In the genomic region with DNA sequence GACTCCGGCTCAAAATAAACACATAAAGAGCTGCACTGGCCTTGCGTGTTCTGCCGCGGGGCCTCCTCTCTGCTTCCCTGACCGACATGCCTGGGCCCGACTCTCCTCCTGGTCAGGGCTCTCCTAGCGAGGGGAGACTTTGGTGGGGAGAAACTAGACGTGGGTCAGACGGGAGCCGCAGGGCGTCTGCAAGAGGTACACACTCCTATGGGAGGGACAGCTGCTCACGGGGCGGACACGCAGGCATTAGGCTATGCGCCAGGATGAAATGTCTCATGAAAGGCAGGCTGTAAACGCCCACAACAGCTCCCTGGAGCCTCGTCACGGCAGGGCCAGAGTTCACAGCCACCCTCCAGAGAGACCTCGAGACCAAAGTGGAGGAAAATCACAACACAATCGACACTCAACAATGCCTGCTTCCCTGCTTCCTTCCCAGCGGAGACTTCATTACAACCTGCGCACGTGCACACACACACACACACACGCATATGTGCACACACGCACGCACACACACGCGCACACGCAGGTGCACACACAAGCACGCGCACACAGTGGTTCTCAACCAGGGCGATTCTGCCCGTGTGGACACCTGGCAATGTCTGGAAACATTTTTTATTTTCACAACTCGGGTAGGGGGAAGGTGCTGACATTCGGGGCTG, we compare ENCODE assay signal across 30 cellular contexts. TPM values are rescaled to one million over a fixed set of nuclear protein-coding genes. Genes with fewer than 3 reads are reported as not detected.
DNase-seq lines count a peak whose midpoint lies in the region; ATAC-seq, FAIRE-seq and TF ChIP-seq lines count a peak whose summit lies in the region.
"Had no signal": no experiment of that assay in that cellular context is flagged by ENCODE, and none has a peak within 500 bp of the region (broad histone marks: within the 10 kb centered on the region; RNA-seq: fewer than 3 reads in every experiment).

No MANE protein-coding gene starts in this region.

- no peaks in the 10 kb centered on the region for H3K79me1 ChIP-seq in H1 (ENCODE audit: low read depth, low read length)
- H3K79me1 ChIP-seq in neuronal stem cell (ENCODE audit: low read depth, low read length) = peaks cover 14% of the 10 kb centered on the region

- H3K18ac ChIP-seq in H1 (ENCODE audit: extremely low read depth, low read length) (no peak overlapping the region), neuronal stem cell (ENCODE audit: low read length) (no peak overlapping the region)

- H3K36me3 ChIP-seq in H1 (ENCODE audit: control insufficient read depth in 2 of 4, insufficient read depth in 4 of 4, low read length in 3 of 4) (peaks cover 3 to 30% (median 8%) of the 10 kb centered on the region in 4 experiments; a peak in 6 of 8 replicates), neuronal stem cell (replicated peaks in 1 of 2; ENCODE audit: control insufficient read depth in 2 of 2, insufficient read depth in 2 of 2, low read length in 2 of 2) (peaks cover 27 to 41% of the 10 kb centered on the region in 2 donors), colonic mucosa (no peaks in the 10 kb centered on the region), left lung (peaks cover 0 to 56% of the 10 kb centered on the region in 2 donors)

- no peak for TF ChIP-seq RAD21 in H1 (IDR thresholded peaks at IDR 0.05 in 1 of 2, conservative IDR thresholded peaks at IDR 0.05 in 1 of 2; ENCODE audit: low read depth in 2 of 2, low read length in 2 of 2)

- H3K4ac ChIP-seq in H1 (replicated peaks; ENCODE audit: insufficient read length, low read depth, low read length) = no peak overlapping the region
- H3K4ac ChIP-seq in neuronal stem cell (ENCODE audit: low read length) = no peak overlapping the region

- intact Hi-C loops in colonic mucosa (cut with DNase I) = no loop called here
- intact Hi-C loops in left lung (cut with DNase I) = no loop called here

- no peak for FAIRE-seq in H1 (lab: Jason Lieb, UNC)
- FAIRE-seq: HepG2 had no signal

- no peak overlapping the region for H2BK20ac ChIP-seq in H1 (ENCODE audit: low read length)

- peaks cover 9 to 22% (median 18%) of the 10 kb centered on the region in 3 donors for H3K4me1 Mint-ChIP-seq in IgD-negative memory B cell

- H3K27me3 ChIP-seq in H1 (replicated peaks in 1 of 4; ENCODE audit: control insufficient read depth in 3 of 4, extremely low read depth in 1 of 4, insufficient read depth in 3 of 4, low read length in 3 of 4) (no peaks in the 10 kb centered on the region), neuronal stem cell (ENCODE audit: control insufficient read depth in 3 of 3, insufficient read depth in 3 of 3, low read depth in 1 of 3, low read length in 3 of 3) (no peaks in the 10 kb centered on the region), colonic mucosa (no peaks in the 10 kb centered on the region), left lung (no peaks in the 10 kb centered on the region)
- H3K27me3 ChIP-seq: dorsolateral prefrontal cortex, hepatocyte had no signal

- H4K5ac ChIP-seq in H1 (ENCODE audit: insufficient read length, low read depth, low read length) = no peak overlapping the region

- H3K9me3 ChIP-seq in H1 (ENCODE audit: insufficient read depth in 2 of 2, low read depth in 1 of 2, low read length in 1 of 2) (no peaks in the 10 kb centered on the region), neuronal stem cell (replicated peaks in 1 of 2; ENCODE audit: control insufficient read depth in 2 of 2, insufficient read depth in 1 of 2, low read depth in 1 of 2, low read length in 2 of 2) (peaks cover 0 to 7% of the 10 kb centered on the region in 2 donors), colonic mucosa (no peaks in the 10 kb centered on the region), left lung (peaks cover 0 to 2% of the 10 kb centered on the region in 2 donors)
- H3K9me3 ChIP-seq: neutrophil had no signal

- H2BK5ac ChIP-seq in H1 (ENCODE audit: low read depth, low read length) (peak overlapping the region; percentile 13; the same call in 1 of the 2 replicates), neuronal stem cell (ENCODE audit: low read length) (no peak overlapping the region)

- H3K23ac ChIP-seq in H1 (ENCODE audit: insufficient read length) (no peak overlapping the region), neuronal stem cell (ENCODE audit: low read depth, low read length, poor library complexity) (peak overlapping the region; percentile 43)

- peaks cover 4 to 27% of the 10 kb centered on the region in 2 experiments for H4K20me1 ChIP-seq in H1 (replicated peaks in 1 of 2; ENCODE audit: control insufficient read depth in 1 of 2, insufficient read depth in 2 of 2, low read length in 2 of 2)

- no peak for TF ChIP-seq POLR2A in H1 (IDR thresholded peaks at IDR 0.05; ENCODE audit: control extremely low read depth in 1 of 2, low read depth in 2 of 2, low read length in 2 of 2)

- 90% methylated on average over 31 of the region's 35 CpGs; no CpG with 5 or more reads in 1 of the 2 experiments for WGBS in H1 (ENCODE audit: extremely low coverage in 1 of 2, insufficient coverage in 1 of 2, insufficient read length in 1 of 2, insufficient replicate concordance in 2 of 2, low coverage in 1 of 2, low lambda C conversion rate in 2 of 2, missing lambda C conversion rate in 1 of 2), 2 experiments
- no CpG with 5 or more reads among the region's 35 CpGs for WGBS in neuronal stem cell (ENCODE audit: extremely low coverage in 2 of 2, insufficient read length in 2 of 2, insufficient replicate concordance in 1 of 2), 2 donors

- no peak overlapping the region for H3K4me2 ChIP-seq in H1 (ENCODE audit: insufficient read depth in 1 of 2, low read depth in 2 of 2, low read length in 2 of 2)
- no peak overlapping the region for H3K4me2 ChIP-seq in neuronal stem cell (ENCODE audit: insufficient read depth, low read length, poor library complexity, severe bottlenecking)
- H3K4me2 ChIP-seq: hepatocyte had no signal

- DNase-seq in DMS 273 (lab: John Stamatoyannopoulos, UW; ENCODE audit: unreplicated experiment) (peak; percentile 69), DMS 273 treated with DMSO at 0.1 percent for 48 hours (lab: John Stamatoyannopoulos, UW) (no peak), H1 (ENCODE audit: low read depth in 1 of 2, low spot score in 2 of 2) (no peak), neuronal stem cell (ENCODE audit: low spot score) (no peak), HCEC 1CT (no peak), colonic mucosa (no peak), left lung (no peak)
- DNase-seq: activated CD4-positive, alpha-beta T cell treated with anti-CD3 and anti-CD28 coated beads for 36 hours; activated naive CD4-positive, alpha-beta T cell treated with anti-CD3 and anti-CD28 coated beads, Interleukin-2, amount 10 ng/mL, durations not matched to agents 7 days and 5 days; activated T-cell treated with anti-CD3 and anti-CD28 coated beads, Interleukin-2, amount 50 U/mL, for 72 hours; caudate nucleus; COR-L47; foreskin melanocyte; GM23248; immature natural killer cell; NCI-H1417; NCI-H2107; NCI-H774; OCI-M1; SHP77 treated with DMSO at 0.1 percent for 48 hours; stimulated activated CD4-positive, alpha-beta T cell treated with anti-CD3 and anti-CD28 coated beads, Interleukin-2, amount 100 ng/mL, for 24 hours had no signal

- no peak for ATAC-seq in left lung
- ATAC-seq: activated CD4-positive, alpha-beta T cell treated with anti-CD3 and anti-CD28 coated beads for 36 hours; activated T-cell treated with anti-CD3 and anti-CD28 coated beads, Interleukin-2, amount 50 U/mL, for 72 hours; HepG2; stimulated activated memory B cell treated with anti-CD40 and anti-IgM and Interleukin-4, amounts not matched to agents 10 μg/mL and 1 μg/mL and 100 μg/mL, for 72 hours had no signal

- no peak overlapping the region for H3K14ac ChIP-seq in H1 (ENCODE audit: insufficient read length)
- no peak overlapping the region for H3K14ac ChIP-seq in neuronal stem cell (ENCODE audit: low read length)

- H2BK12ac ChIP-seq in H1 (ENCODE audit: low read depth, low read length) (no peak overlapping the region), neuronal stem cell (ENCODE audit: low read length) (no peak overlapping the region)

- H3K9ac ChIP-seq in H1 (replicated peaks in 1 of 4; ENCODE audit: extremely low read depth in 1 of 4, low read depth in 3 of 4, low read length in 3 of 4) (no peak overlapping the region), neuronal stem cell (ENCODE audit: low read depth, low read length, poor library complexity) (peak overlapping the region; percentile 24), colonic mucosa (ENCODE audit: low read depth in 2 of 2, low read length in 2 of 2) (no peak overlapping the region)
- H3K9ac ChIP-seq: GM23248 had no signal

- H4K8ac ChIP-seq in H1 (ENCODE audit: extremely low read depth, insufficient read depth, low read length) = no peak overlapping the region
- H4K8ac ChIP-seq in neuronal stem cell (ENCODE audit: low read depth, low read length) = no peak overlapping the region

- TF ChIP-seq CTCF in H1 (IDR thresholded peaks at IDR 0.05; ENCODE audit: control extremely low read depth in 1 of 3, insufficient read depth in 1 of 3, low read depth in 1 of 3, low read length in 3 of 3) (no peak), colonic mucosa (IDR thresholded peaks at IDR 0.05) (no peak), left lung (IDR thresholded peaks at IDR 0.05) (no peak)

- H3K9me3 Mint-ChIP-seq in IgD-negative memory B cell = no peaks in the 10 kb centered on the region
- H3K9me3 Mint-ChIP-seq: activated naive CD4-positive, alpha-beta T cell treated with anti-CD3 and anti-CD28 coated beads, Interleukin-2, amount 10 ng/mL, durations not matched to agents 7 days and 5 days; activated T-cell treated with anti-CD3 and anti-CD28 coated beads, Interleukin-2, amount 50 U/mL, for 72 hours; immature natural killer cell; stimulated activated memory B cell treated with anti-CD40 and anti-IgM and Interleukin-4, amounts not matched to agents 10 μg/mL and 1 μg/mL and 100 μg/mL, for 72 hours had no signal

- 0 out of 2 replicates have a peak, but pooled peaks cover 1% of the 10 kb centered on the region for H3K23me2 ChIP-seq in H1 (ENCODE audit: low read depth, low read length)

- POLR2A ChIA-PET in H1 (lab: Charles Lee; ENCODE audit: partially characterized antibody) = interaction anchor here (0.6 to 1.5 kb wide), 3 partner anchors 12 to 661 kb away, joined by 3 read pairs; no protein-coding TSS in a partner anchor

- no peak overlapping the region for H3K27ac ChIP-seq in H1 (ENCODE audit: low read depth, low read length)
- no peak overlapping the region for H3K27ac ChIP-seq in neuronal stem cell (replicated peaks; ENCODE audit: low read length)
- H3K27ac ChIP-seq in colonic mucosa = no peak overlapping the region
- no peak overlapping the region for H3K27ac ChIP-seq in left lung
- H3K27ac ChIP-seq: 22Rv1, GM23248, hepatocyte, neutrophil, skin epidermis had no signal

- no peak overlapping the region for H3K56ac ChIP-seq in H1 (replicated peaks; ENCODE audit: insufficient read length, low read depth, low read length)

- H2AFZ ChIP-seq in H1 (ENCODE audit: low read length) = no peak overlapping the region
- H2AFZ ChIP-seq in neuronal stem cell (ENCODE audit: low read length) = no peak overlapping the region
- H2AFZ ChIP-seq: GM23248, hepatocyte had no signal

- CTCF ChIA-PET in H1 (lab: Charles Lee; ENCODE audit: partially characterized antibody) = interaction anchor here (0.6 to 4.3 kb wide), 6 partner anchors 11 to 1996 kb away, joined by 3 to 16 read pairs (median 3); no protein-coding TSS in a partner anchor

- no peaks in the 10 kb centered on the region for H3K4me1 ChIP-seq in H1 (replicated peaks in 1 of 4; ENCODE audit: control insufficient read depth in 3 of 4, insufficient read depth in 4 of 4, low read length in 3 of 4)
- H3K4me1 ChIP-seq in neuronal stem cell (ENCODE audit: control insufficient read depth in 2 of 2, insufficient read depth in 1 of 2, low read depth in 1 of 2, low read length in 2 of 2) = peaks cover under 1 to 9% of the 10 kb centered on the region in 2 donors
- H3K4me1 ChIP-seq in colonic mucosa = no peaks in the 10 kb centered on the region
- peaks cover 3 to 22% of the 10 kb centered on the region in 2 donors for H3K4me1 ChIP-seq in left lung

- peaks cover 0 to under 1% of the 10 kb centered on the region in 2 experiments; a peak in 1 of 4 replicates for H3K79me2 ChIP-seq in H1 (ENCODE audit: control insufficient read depth in 1 of 2, insufficient read depth in 2 of 2, low read length in 2 of 2)
- H3K79me2 ChIP-seq: hepatocyte had no signal

- peak overlapping the region in 2 of 3 donors; percentile 59 to 80 for H3K27ac Mint-ChIP-seq in IgD-negative memory B cell
- H3K27ac Mint-ChIP-seq: activated CD4-positive, alpha-beta T cell treated with anti-CD3 and anti-CD28 coated beads for 36 hours; activated naive CD4-positive, alpha-beta T cell treated with anti-CD3 and anti-CD28 coated beads, Interleukin-2, amount 10 ng/mL, durations not matched to agents 7 days and 5 days; activated T-cell treated with anti-CD3 and anti-CD28 coated beads, Interleukin-2, amount 50 U/mL, for 72 hours had no signal

- no peak overlapping the region for H2BK15ac ChIP-seq in H1 (ENCODE audit: low read length)
- H2BK15ac ChIP-seq in neuronal stem cell (ENCODE audit: low read length) = no peak overlapping the region

- H2AK5ac ChIP-seq in H1 (ENCODE audit: low read depth, low read length) = no peak overlapping the region
- H2AK5ac ChIP-seq in neuronal stem cell (ENCODE audit: low read depth, low read length) = no peak overlapping the region

- H3K4me3 Mint-ChIP-seq in IgD-negative memory B cell = peak overlapping the region in 1 of 4 donors; percentile 57
- H3K4me3 Mint-ChIP-seq: activated CD4-positive, alpha-beta T cell treated with anti-CD3 and anti-CD28 coated beads for 36 hours; activated naive CD4-positive, alpha-beta T cell treated with anti-CD3 and anti-CD28 coated beads, Interleukin-2, amount 10 ng/mL, durations not matched to agents 7 days and 5 days; activated T-cell treated with anti-CD3 and anti-CD28 coated beads, Interleukin-2, amount 50 U/mL, for 72 hours; immature natural killer cell; stimulated activated memory B cell treated with anti-CD40 and anti-IgM and Interleukin-4, amounts not matched to agents 10 μg/mL and 1 μg/mL and 100 μg/mL, for 72 hours had no signal

- TF ChIP-seq EP300 in H1 (IDR thresholded peaks at IDR 0.05; ENCODE audit: borderline replicate concordance in 1 of 2, low read depth in 2 of 2, low read length in 2 of 2) = no peak

- H2BK120ac ChIP-seq in H1 (replicated peaks; ENCODE audit: low read depth, low read length) = no peak overlapping the region
- H2BK120ac ChIP-seq in neuronal stem cell (ENCODE audit: low read depth, low read length) = no peak overlapping the region

- peaks cover 4% of the 10 kb centered on the region for H3K36me3 Mint-ChIP-seq in IgD-negative memory B cell

- H4K91ac ChIP-seq in H1 (replicated peaks; ENCODE audit: insufficient read length, low read length) (no peak overlapping the region), neuronal stem cell (ENCODE audit: low read depth, low read length, poor library complexity) (no peak overlapping the region)

- no peak overlapping the region for H3K4me3 ChIP-seq in H1 (ENCODE audit: extremely low read depth in 1 of 4, insufficient read depth in 2 of 4, low read depth in 3 of 4, low read length in 4 of 4)
- H3K4me3 ChIP-seq in neuronal stem cell (ENCODE audit: low read length in 2 of 2) = peak overlapping the region in 1 of 2 donors; percentile 22
- no peak overlapping the region for H3K4me3 ChIP-seq in colonic mucosa
- no peak overlapping the region for H3K4me3 ChIP-seq in left lung
- H3K4me3 ChIP-seq: dorsolateral prefrontal cortex, GM23248, hepatocyte, skin epidermis had no signal

- H3K27me3 Mint-ChIP-seq in IgD-negative memory B cell = no peaks in the 10 kb centered on the region
- H3K27me3 Mint-ChIP-seq: activated CD4-positive, alpha-beta T cell treated with anti-CD3 and anti-CD28 coated beads for 36 hours; activated naive CD4-positive, alpha-beta T cell treated with anti-CD3 and anti-CD28 coated beads, Interleukin-2, amount 10 ng/mL, durations not matched to agents 7 days and 5 days; stimulated activated memory B cell treated with anti-CD40 and anti-IgM and Interleukin-4, amounts not matched to agents 10 μg/mL and 1 μg/mL and 100 μg/mL, for 72 hours had no signal

RNA-seq across cellular contexts. Expression of gene SLC39A3, which starts 5.8 kb away (rescaled TPM):
- polyA plus RNA-seq in IgD-negative memory B cell (86.9 TPM), H1 (2011; rRNA removed) (52.9 and 78.1 TPM in 2 replicates)
- 33.0 and 35.8 TPM in 2 replicates for total RNA-seq in H1 (2021; fragmentation: NEBNext Ultra II Directional; extraction: Animal tissue kit (Norgen Biotek cat#: 25700))
- polyA plus RNA-seq in H1 (2011; cell fraction: cytosol; rRNA removed) = 55.3 TPM
- 45.8 TPM for polyA plus RNA-seq in H1 (2011; cell fraction: nucleus; rRNA removed)
- 23.4 to 34.6 TPM (median 32.4 TPM) in 4 replicates for polyA plus RNA-seq in H1 (2012, experiment 1 of 2)
- polyA plus RNA-seq in H1 (2012, experiment 2 of 2) = 41.0 TPM
- 40.9 TPM for polyA plus RNA-seq in H1 (2013, experiment 1 of 2)
- polyA plus RNA-seq in H1 (2013, experiment 2 of 2) = 51.3 TPM
- polyA minus RNA-seq in H1 (2011; rRNA and poly(A)+ RNA removed) = 27.0 and 46.1 TPM in 2 replicates
- polyA minus RNA-seq in H1 (2011; cell fraction: cytosol; rRNA and poly(A)+ RNA removed) = 16.2 TPM
- polyA minus RNA-seq in H1 (2011; cell fraction: nucleus; rRNA and poly(A)+ RNA removed) = 16.2 TPM
- 19.0 TPM for polyA plus RNA-seq in neuronal stem cell (2013, experiment 1 of 2)
- 19.4 TPM for polyA plus RNA-seq in neuronal stem cell (2013, experiment 2 of 2)
- total RNA-seq in colonic mucosa (10 to 100 TPM; 14.8 to 34.3 TPM), left lung (10 to 100 TPM; 28.4 to 33.6 TPM)

RNA-seq across cellular contexts. Expression of gene DIRAS1, which starts 12.9 kb away (rescaled TPM):
- polyA plus RNA-seq in IgD-negative memory B cell (0.64 TPM), H1 (2011; rRNA removed) (20.2 and 20.8 TPM in 2 replicates)
- 21.3 and 22.3 TPM in 2 replicates for total RNA-seq in H1 (2021; fragmentation: NEBNext Ultra II Directional; extraction: Animal tissue kit (Norgen Biotek cat#: 25700))
- 21.4 TPM for polyA plus RNA-seq in H1 (2011; cell fraction: cytosol; rRNA removed)
- polyA plus RNA-seq in H1 (2011; cell fraction: nucleus; rRNA removed) = 19.1 TPM
- 15.2 to 24.1 TPM (median 21.6 TPM) in 4 replicates for polyA plus RNA-seq in H1 (2012, experiment 1 of 2)
- 22.4 TPM for polyA plus RNA-seq in H1 (2012, experiment 2 of 2)
- polyA plus RNA-seq in H1 (2013, experiment 1 of 2) = 9.3 TPM
- 9.8 TPM for polyA plus RNA-seq in H1 (2013, experiment 2 of 2)
- polyA minus RNA-seq in H1 (2011; rRNA and poly(A)+ RNA removed) = 10.0 and 13.0 TPM in 2 replicates
- polyA minus RNA-seq in H1 (2011; cell fraction: cytosol; rRNA and poly(A)+ RNA removed) = 20.5 TPM
- polyA minus RNA-seq in H1 (2011; cell fraction: nucleus; rRNA and poly(A)+ RNA removed) = 7.2 TPM
- 3.1 TPM for polyA plus RNA-seq in neuronal stem cell (2013, experiment 1 of 2)
- polyA plus RNA-seq in neuronal stem cell (2013, experiment 2 of 2) = 3.5 TPM
- total RNA-seq in colonic mucosa (1 to 10 TPM in 1 of 2 donors, under 1 TPM in 1; 0.49 to 1.7 TPM), left lung (1 to 10 TPM in 1 of 2 donors, under 1 TPM in 1; 0.71 to 2.0 TPM)
- total RNA-seq: T-helper 1 cell treated with Interleukin-12 subunit alpha and Interleukin-12 subunit beta and Interleukin-4 antibody, amounts not matched to agents 30 ng/mL and 1 ng/mL, for 36 hours had no signal
- polyA plus RNA-seq: immature natural killer cell had no signal

RNA-seq across cellular contexts. Expression of gene GNG7, which starts 31.6 kb away (rescaled TPM):
- polyA plus RNA-seq in IgD-negative memory B cell (74.6 TPM), H1 (2011; rRNA removed) (2.8 and 5.6 TPM in 2 replicates)
- total RNA-seq in H1 (2021; fragmentation: NEBNext Ultra II Directional; extraction: Animal tissue kit (Norgen Biotek cat#: 25700)) = 7.0 and 7.8 TPM in 2 replicates
- 4.4 TPM for polyA plus RNA-seq in H1 (2011; cell fraction: cytosol; rRNA removed)
- 5.8 TPM for polyA plus RNA-seq in H1 (2011; cell fraction: nucleus; rRNA removed)
- 4.4 to 5.6 TPM (median 4.9 TPM) in 4 replicates for polyA plus RNA-seq in H1 (2012, experiment 1 of 2)
- 4.8 TPM for polyA plus RNA-seq in H1 (2012, experiment 2 of 2)
- 5.1 TPM for polyA plus RNA-seq in H1 (2013, experiment 1 of 2)
- polyA plus RNA-seq in H1 (2013, experiment 2 of 2) = 5.1 TPM
- 1.0 and 2.5 TPM in 2 replicates for polyA minus RNA-seq in H1 (2011; rRNA and poly(A)+ RNA removed)
- 2.9 TPM for polyA minus RNA-seq in H1 (2011; cell fraction: cytosol; rRNA and poly(A)+ RNA removed)
- 2.0 TPM for polyA minus RNA-seq in H1 (2011; cell fraction: nucleus; rRNA and poly(A)+ RNA removed)
- polyA plus RNA-seq in neuronal stem cell (2013, experiment 1 of 2) = 7.9 TPM
- 8.1 TPM for polyA plus RNA-seq in neuronal stem cell (2013, experiment 2 of 2)
- total RNA-seq in colonic mucosa (1 to 10 TPM; 1.5 to 3.2 TPM), left lung (1 to 10 TPM; 3.8 to 5.7 TPM)

RNA-seq across cellular contexts. Expression of gene SGTA, which starts 49.0 kb away (rescaled TPM):
- polyA plus RNA-seq in IgD-negative memory B cell = 44.2 TPM
- total RNA-seq in H1 (2021; fragmentation: NEBNext Ultra II Directional; extraction: Animal tissue kit (Norgen Biotek cat#: 25700)) = 86.8 and 89.0 TPM in 2 replicates
- polyA plus RNA-seq in H1 (2011; rRNA removed) = 130 and 201 TPM in 2 replicates
- polyA plus RNA-seq in H1 (2011; cell fraction: cytosol; rRNA removed) = 104 TPM
- 138 TPM for polyA plus RNA-seq in H1 (2011; cell fraction: nucleus; rRNA removed)
- 62.4 to 94.3 TPM (median 88.3 TPM) in 4 replicates for polyA plus RNA-seq in H1 (2012, experiment 1 of 2)
- polyA plus RNA-seq in H1 (2012, experiment 2 of 2) = 101 TPM
- 72.7 TPM for polyA plus RNA-seq in H1 (2013, experiment 1 of 2)
- polyA plus RNA-seq in H1 (2013, experiment 2 of 2) = 74.2 TPM
- polyA minus RNA-seq in H1 (2011; rRNA and poly(A)+ RNA removed) = 30.7 and 31.4 TPM in 2 replicates
- polyA minus RNA-seq in H1 (2011; cell fraction: cytosol; rRNA and poly(A)+ RNA removed) = 43.4 TPM
- 31.2 TPM for polyA minus RNA-seq in H1 (2011; cell fraction: nucleus; rRNA and poly(A)+ RNA removed)
- 73.5 TPM for polyA plus RNA-seq in neuronal stem cell (2013, experiment 1 of 2)
- polyA plus RNA-seq in neuronal stem cell (2013, experiment 2 of 2) = 71.9 TPM
- total RNA-seq in colonic mucosa = 10 to 100 TPM; 46.5 to 80.6 TPM
- total RNA-seq in left lung = 10 to 100 TPM; 39.6 to 46.3 TPM

RNA-seq across cellular contexts. Expression of gene THOP1, which starts 51.2 kb away (rescaled TPM):
- polyA plus RNA-seq in IgD-negative memory B cell = 54.4 TPM
- 159 and 170 TPM in 2 replicates for total RNA-seq in H1 (2021; fragmentation: NEBNext Ultra II Directional; extraction: Animal tissue kit (Norgen Biotek cat#: 25700))
- 136 and 181 TPM in 2 replicates for polyA plus RNA-seq in H1 (2011; rRNA removed)
- 194 TPM for polyA plus RNA-seq in H1 (2011; cell fraction: cytosol; rRNA removed)
- polyA plus RNA-seq in H1 (2011; cell fraction: nucleus; rRNA removed) = 331 TPM
- polyA plus RNA-seq in H1 (2012, experiment 1 of 2) = 101 to 187 TPM (median 172 TPM) in 4 replicates
- 99.1 TPM for polyA plus RNA-seq in H1 (2012, experiment 2 of 2)
- 93.9 TPM for polyA plus RNA-seq in H1 (2013, experiment 1 of 2)
- polyA plus RNA-seq in H1 (2013, experiment 2 of 2) = 88.4 TPM
- 89.9 and 90.6 TPM in 2 replicates for polyA minus RNA-seq in H1 (2011; rRNA and poly(A)+ RNA removed)
- 89.8 TPM for polyA minus RNA-seq in H1 (2011; cell fraction: cytosol; rRNA and poly(A)+ RNA removed)
- polyA minus RNA-seq in H1 (2011; cell fraction: nucleus; rRNA and poly(A)+ RNA removed) = 79.2 TPM
- 82.0 TPM for polyA plus RNA-seq in neuronal stem cell (2013, experiment 1 of 2)
- 74.8 TPM for polyA plus RNA-seq in neuronal stem cell (2013, experiment 2 of 2)
- 100 to 1,000 TPM in 1 of 2 donors, 10 to 100 TPM in 1; 45.5 to 139 TPM for total RNA-seq in colonic mucosa
- 10 to 100 TPM; 46.3 to 65.3 TPM for total RNA-seq in left lung
